In genomic region chr11:65506770-65507485, GRCh38 we compare ENCODE assay signal across 1 cellular context.
TF ChIP-seq lines count a peak whose summit lies in the region.

No MANE protein-coding gene starts in this region.

TF ChIP-seq in K562, 482 proteins besides CTCF, POLR2A, EP300 and RAD21 (continued from another document):
- TF ChIP-seq ARID3B (CRISPR knock-in tag; IDR thresholded peaks at IDR 0.05; ENCODE audit: borderline replicate concordance) (no peak), KDM5B (IDR thresholded peaks at IDR 0.05; ENCODE audit: insufficient replicate concordance, low read depth, low read length) (peak; percentile 82), KLF16 (IDR thresholded peaks at IDR 0.05) (no peak), NFATC3 (IDR thresholded peaks at IDR 0.05) (peak; percentile 92), HNRNPH1 (optimal IDR thresholded peaks at IDR 0.05; ENCODE audit: low read depth, low read length) (peak; percentile 86), NBN (IDR thresholded peaks at IDR 0.05; ENCODE audit: low read depth) (peak; percentile 84)
